5 cellular contexts compared by ENCODE assay signal in the genomic region with DNA sequence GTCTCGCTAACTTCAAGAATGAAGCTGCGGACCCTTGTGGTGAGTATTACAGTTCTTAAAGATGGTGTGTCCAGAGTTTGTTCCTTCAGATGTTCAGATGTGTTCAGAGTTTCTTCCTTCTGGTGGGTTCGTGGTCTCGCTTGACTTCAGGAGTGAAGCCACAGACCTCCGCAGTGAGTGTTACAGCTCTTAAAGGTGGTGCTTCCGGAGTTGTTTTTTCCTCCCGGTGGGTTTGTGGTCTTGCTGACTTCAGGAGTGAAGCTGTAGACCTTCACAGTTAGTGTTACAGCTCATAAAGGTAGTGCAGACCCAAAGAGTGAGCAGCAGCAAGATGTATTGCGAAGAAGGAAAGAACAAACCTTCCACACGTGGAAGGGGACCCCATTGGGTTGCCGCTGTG.
A peak's percentile ranks its signal among the peaks of the same experiment; 100 is the strongest.
DNase-seq lines count a peak whose midpoint lies in the region; ATAC-seq and TF ChIP-seq lines count a peak whose summit lies in the region.
"Not testable (repeated sequence)": the region's sequence is repeated elsewhere in the genome, so short reads cannot be mapped to it uniquely, and the experiment has no call there.

No MANE protein-coding gene starts in this region.

- H3K9me3 Mint-ChIP-seq in activated naive CD8-positive, alpha-beta T cell treated with anti-CD3 and anti-CD28 coated beads, Interleukin-2, amount 10 ng/mL, durations not matched to agents 7 days and 5 days: not testable (repeated sequence)

- no CpG with 5 or more reads among the region's 10 CpGs for WGBS in neuronal stem cell (ENCODE audit: extremely low coverage in 2 of 2, insufficient read length in 2 of 2, insufficient replicate concordance in 1 of 2), 2 donors

- H2AFZ ChIP-seq in DND-41 (ENCODE audit: low read depth, low read length); Loucy (ENCODE audit: low read length): not testable (repeated sequence)
- H2AFZ ChIP-seq in neuronal stem cell (ENCODE audit: low read length): peak overlapping the region; percentile 17

- not testable (repeated sequence) for H3K36me3 Mint-ChIP-seq in activated naive CD8-positive, alpha-beta T cell treated with anti-CD3 and anti-CD28 coated beads, Interleukin-2, amount 10 ng/mL, durations not matched to agents 7 days and 5 days

- ATAC-seq in DND-41 (ENCODE audit: insufficient read depth, low read depth): peak; percentile 81
- ATAC-seq in activated naive CD8-positive, alpha-beta T cell treated with anti-CD3 and anti-CD28 coated beads, Interleukin-2, amount 10 ng/mL, durations not matched to agents 7 days and 5 days (ENCODE audit: low read depth): not testable (repeated sequence)

- not testable (repeated sequence) for H3K9me2 ChIP-seq in Loucy (replicated peaks; ENCODE audit: low read depth, low read length)

- not testable (repeated sequence) for H2BK5ac ChIP-seq in neuronal stem cell (ENCODE audit: low read length)

- DNase-seq in DND-41: peak; percentile 86
- not testable (repeated sequence) for DNase-seq in activated naive CD8-positive, alpha-beta T cell treated with anti-CD3 and anti-CD28 coated beads, Interleukin-2, amount 10 ng/mL, durations not matched to agents 7 days and 5 days; neuronal stem cell (ENCODE audit: low spot score)

- H3K4me1 ChIP-seq in BLaER1: peaks cover 11% of the 10 kb centered on the region
- H3K4me1 ChIP-seq in DND-41 (ENCODE audit: insufficient read depth, low read length): peaks cover 22% of the 10 kb centered on the region
- not testable (repeated sequence) for H3K4me1 ChIP-seq in Loucy (ENCODE audit: insufficient read depth, low read length, poor library complexity, severe bottlenecking); neuronal stem cell (ENCODE audit: control insufficient read depth in 2 of 2, insufficient read depth in 1 of 2, low read depth in 1 of 2, low read length in 2 of 2)

- not testable (repeated sequence) for H3K27ac ChIP-seq in BLaER1; neuronal stem cell (replicated peaks; ENCODE audit: low read length)
- H3K27ac ChIP-seq in DND-41 (ENCODE audit: low read length): peak overlapping the region; percentile 62

- H3K79me2 ChIP-seq in DND-41 (ENCODE audit: insufficient read depth, low read length); Loucy (ENCODE audit: insufficient read depth, low read length): not testable (repeated sequence)

- H3K79me1 ChIP-seq in neuronal stem cell (ENCODE audit: low read depth, low read length): not testable (repeated sequence)

- H3K27ac Mint-ChIP-seq in activated naive CD8-positive, alpha-beta T cell treated with anti-CD3 and anti-CD28 coated beads, Interleukin-2, amount 10 ng/mL, durations not matched to agents 7 days and 5 days: peak overlapping the region; percentile 28

- not testable (repeated sequence) for H2BK15ac ChIP-seq in neuronal stem cell (ENCODE audit: low read length)

- not testable (repeated sequence) for H3K18ac ChIP-seq in neuronal stem cell (ENCODE audit: low read length)

- peak; percentile 18 for TF ChIP-seq CTCF in DND-41 (IDR thresholded peaks at IDR 0.05; ENCODE audit: borderline replicate concordance, extremely low read depth, low read length, poor library complexity, severe bottlenecking)
- TF ChIP-seq CTCF in Loucy (conservative IDR thresholded peaks at IDR 0.05; ENCODE audit: low read length): not testable (repeated sequence)

- not testable (repeated sequence) for H4K91ac ChIP-seq in neuronal stem cell (ENCODE audit: low read depth, low read length, poor library complexity)

- not testable (repeated sequence) for H2AK5ac ChIP-seq in neuronal stem cell (ENCODE audit: low read depth, low read length)

- H3F3A ChIP-seq in Loucy (ENCODE audit: low read depth): not testable (repeated sequence)

- H3K23ac ChIP-seq in neuronal stem cell (ENCODE audit: low read depth, low read length, poor library complexity): not testable (repeated sequence)

- H3K4ac ChIP-seq in neuronal stem cell (ENCODE audit: low read length): not testable (repeated sequence)

- not testable (repeated sequence) for H2BK120ac ChIP-seq in neuronal stem cell (ENCODE audit: low read depth, low read length)

- POLR2A ChIA-PET in activated naive CD8-positive, alpha-beta T cell treated with anti-CD3 and anti-CD28 coated beads, Interleukin-2, amount 10 ng/mL, durations not matched to agents 7 days and 5 days (lab: Charles Lee): not testable (repeated sequence)

- not testable (repeated sequence) for H2BK12ac ChIP-seq in neuronal stem cell (ENCODE audit: low read length)

- H3K9me3 ChIP-seq in BLaER1; Loucy (ENCODE audit: insufficient read depth, low read depth, low read length); neuronal stem cell (replicated peaks in 1 of 2; ENCODE audit: control insufficient read depth in 2 of 2, insufficient read depth in 1 of 2, low read depth in 1 of 2, low read length in 2 of 2): not testable (repeated sequence)
- peaks cover 13% of the 10 kb centered on the region for H3K9me3 ChIP-seq in DND-41 (ENCODE audit: insufficient read depth, low read length, severe bottlenecking)

- not testable (repeated sequence) for H3K9ac ChIP-seq in BLaER1; DND-41 (ENCODE audit: low read depth, low read length); Loucy (ENCODE audit: low read depth, low read length, poor library complexity, severe bottlenecking); neuronal stem cell (ENCODE audit: low read depth, low read length, poor library complexity)

- not testable (repeated sequence) for H4K20me1 ChIP-seq in BLaER1; DND-41 (ENCODE audit: insufficient read depth, low read length); Loucy (ENCODE audit: insufficient read depth, low read length, poor library complexity, severe bottlenecking)

- H3K27me3 Mint-ChIP-seq in activated naive CD8-positive, alpha-beta T cell treated with anti-CD3 and anti-CD28 coated beads, Interleukin-2, amount 10 ng/mL, durations not matched to agents 7 days and 5 days: not testable (repeated sequence)

- H3K4me2 ChIP-seq in BLaER1: peak overlapping the region; percentile 54
- 0 out of 2 replicates have a peak overlapping the region, but pooled peaks have one; percentile 13 for H3K4me2 ChIP-seq in DND-41 (ENCODE audit: insufficient read depth, low read length)
- H3K4me2 ChIP-seq in Loucy (ENCODE audit: low read depth, low read length, poor library complexity, severe bottlenecking): peak overlapping the region; percentile 2
- not testable (repeated sequence) for H3K4me2 ChIP-seq in neuronal stem cell (ENCODE audit: insufficient read depth, low read length, poor library complexity, severe bottlenecking)

- H3K36me3 ChIP-seq in BLaER1; DND-41 (ENCODE audit: insufficient read depth, low read length); Loucy (ENCODE audit: insufficient read depth, low read length); neuronal stem cell (replicated peaks in 1 of 2; ENCODE audit: control insufficient read depth in 2 of 2, insufficient read depth in 2 of 2, low read length in 2 of 2): not testable (repeated sequence)

- H3K14ac ChIP-seq in neuronal stem cell (ENCODE audit: low read length): not testable (repeated sequence)

- H3K4me3 Mint-ChIP-seq in activated naive CD8-positive, alpha-beta T cell treated with anti-CD3 and anti-CD28 coated beads, Interleukin-2, amount 10 ng/mL, durations not matched to agents 7 days and 5 days: not testable (repeated sequence)

- H3K27me3 ChIP-seq in BLaER1; DND-41 (ENCODE audit: insufficient read depth, low read length, poor library complexity); Loucy (ENCODE audit: insufficient read depth, low read length, poor library complexity, severe bottlenecking); neuronal stem cell (ENCODE audit: control insufficient read depth in 3 of 3, insufficient read depth in 3 of 3, low read depth in 1 of 3, low read length in 3 of 3): not testable (repeated sequence)

- H3K4me3 ChIP-seq in BLaER1; DND-41 (ENCODE audit: low read depth in 1 of 2, low read length in 2 of 2); Loucy (ENCODE audit: low read length, poor library complexity, severe bottlenecking); neuronal stem cell (ENCODE audit: low read length in 2 of 2): not testable (repeated sequence)

- H4K8ac ChIP-seq in neuronal stem cell (ENCODE audit: low read depth, low read length): not testable (repeated sequence)

- H3K4me1 Mint-ChIP-seq in activated naive CD8-positive, alpha-beta T cell treated with anti-CD3 and anti-CD28 coated beads, Interleukin-2, amount 10 ng/mL, durations not matched to agents 7 days and 5 days: not testable (repeated sequence)
